Comparison of ENCODE assay signal across 18 cellular contexts in genomic region chr18:23072079-23072478, GRCh38.
DNase-seq lines count a peak whose midpoint lies in the region; ATAC-seq, FAIRE-seq and TF ChIP-seq lines count a peak whose summit lies in the region.
"Had no signal": no experiment of that assay in that cellular context is flagged by ENCODE, and none has a peak within 500 bp of the region (broad histone marks: within the 10 kb centered on the region; RNA-seq: fewer than 3 reads in every experiment).

No MANE protein-coding gene starts in this region.

- peak overlapping the region; percentile 89 for H2AFZ ChIP-seq in OCI-LY7 (ENCODE audit: low read length)
- no peak overlapping the region for H2AFZ ChIP-seq in H1 (ENCODE audit: low read length)
- no peak overlapping the region for H2AFZ ChIP-seq in mammary epithelial cell (ENCODE audit: low read depth, low read length)

- 93% methylated on average over 9 of the region's 9 CpGs; no CpG with 5 or more reads in 1 of the 2 experiments for WGBS in H1 (ENCODE audit: extremely low coverage in 1 of 2, insufficient coverage in 1 of 2, insufficient read length in 1 of 2, insufficient replicate concordance in 2 of 2, low coverage in 1 of 2, low lambda C conversion rate in 2 of 2, missing lambda C conversion rate in 1 of 2), 2 experiments
- 100% methylated on average over 6 of the region's 9 CpGs for WGBS in mammary epithelial cell (ENCODE audit: low coverage, missing lambda C conversion rate)

- no peaks in the 10 kb centered on the region for H3K9me2 ChIP-seq in OCI-LY7 (ENCODE audit: insufficient read depth, low read length)
- H3K9me2 ChIP-seq: SK-N-SH had no signal

- peaks cover 1% of the 10 kb centered on the region for H3K9me3 Mint-ChIP-seq in CD4-positive, alpha-beta T cell
- H3K9me3 Mint-ChIP-seq: neural crest cell had no signal

- no peak overlapping the region for H3K27ac ChIP-seq in BLaER1
- peak overlapping the region; percentile 11 for H3K27ac ChIP-seq in CD4-positive, alpha-beta T cell (ENCODE audit: low read depth, low read length)
- peak overlapping the region; percentile 66 for H3K27ac ChIP-seq in OCI-LY7 (ENCODE audit: low read depth, low read length, poor library complexity, severe bottlenecking)
- H3K27ac ChIP-seq in H1 (ENCODE audit: low read depth, low read length) = no peak overlapping the region
- no peak overlapping the region for H3K27ac ChIP-seq in mammary epithelial cell (ENCODE audit: insufficient read depth, low read depth, low read length)
- H3K27ac ChIP-seq: colonic mucosa, RWPE1, tibial nerve had no signal

- H3K4me3 Mint-ChIP-seq in CD4-positive, alpha-beta T cell = peak overlapping the region; percentile 84
- H3K4me3 Mint-ChIP-seq: neural crest cell; stimulated activated naive CD8-positive, alpha-beta T cell treated with anti-CD3 and anti-CD28 coated beads, Interleukin-15, Interleukin-2, amounts not matched to agents 100 ng/mL and 50 ng/mL, for 24 hours had no signal

- H3K4me1 Mint-ChIP-seq in CD4-positive, alpha-beta T cell (ENCODE audit: low read depth) = peaks cover 76% of the 10 kb centered on the region
- H3K4me1 Mint-ChIP-seq: neural crest cell had no signal

- dilution Hi-C loops in mammary epithelial cell (cut with HindIII; ENCODE audit: low sequenced_read_pairs) = no loop called here

- H4K5ac ChIP-seq in H1 (ENCODE audit: insufficient read length, low read depth, low read length) = no peak overlapping the region

- H3K4me1 ChIP-seq in BLaER1 (peaks cover 47% of the 10 kb centered on the region), OCI-LY7 (ENCODE audit: insufficient read depth, low read length, poor library complexity, severe bottlenecking) (peaks cover 49% of the 10 kb centered on the region), H1 (replicated peaks in 1 of 4; ENCODE audit: control insufficient read depth in 3 of 4, insufficient read depth in 4 of 4, low read length in 3 of 4) (peaks cover 0 to 2% (median 0%) of the 10 kb centered on the region in 4 experiments; a peak in 2 of 7 replicates), mammary epithelial cell (ENCODE audit: insufficient read depth, low read length) (no peaks in the 10 kb centered on the region)
- H3K4me1 ChIP-seq: colonic mucosa had no signal

- no peak overlapping the region for H4K91ac ChIP-seq in H1 (replicated peaks; ENCODE audit: insufficient read length, low read length)

- ATAC-seq in CD4-positive, alpha-beta T cell (ENCODE audit: poor library complexity) = no peak
- no peak for ATAC-seq in GM19324 (IDR thresholded peaks at IDR 0.05; ENCODE audit: low FRiP score, unreplicated experiment)

- POLR2A ChIA-PET in CD4-positive, alpha-beta T cell (lab: Charles Lee) = interaction anchor here (0.7 to 1.7 kb wide), 4 partner anchors 9 to 40 kb away, joined by 3 to 10 read pairs (median 4); no protein-coding TSS in a partner anchor
- POLR2A ChIA-PET in OCI-LY7 (lab: Charles Lee) = interaction anchor here (0.6 to 1.9 kb wide), 4 partner anchors 61 to 1369 kb away, joined by 3 to 6 read pairs (median 4); no protein-coding TSS in a partner anchor
- POLR2A ChIA-PET in H1 (lab: Charles Lee; ENCODE audit: partially characterized antibody) = no interaction called here

- no peak overlapping the region for H2BK5ac ChIP-seq in H1 (ENCODE audit: low read depth, low read length)

- no peaks in the 10 kb centered on the region for H4K20me1 ChIP-seq in BLaER1
- no peaks in the 10 kb centered on the region for H4K20me1 ChIP-seq in OCI-LY7 (ENCODE audit: insufficient read depth, low read length)
- H4K20me1 ChIP-seq in H1 (replicated peaks in 1 of 2; ENCODE audit: control insufficient read depth in 1 of 2, insufficient read depth in 2 of 2, low read length in 2 of 2) = no peaks in the 10 kb centered on the region
- H4K20me1 ChIP-seq in mammary epithelial cell (ENCODE audit: insufficient read depth, low read length) = no peaks in the 10 kb centered on the region

- CTCF ChIA-PET in CD4-positive, alpha-beta T cell (lab: Charles Lee) = no interaction called here
- CTCF ChIA-PET in OCI-LY7 (lab: Charles Lee; ENCODE audit: unreplicated experiment) = no interaction called here
- CTCF ChIA-PET in H1 (lab: Charles Lee; ENCODE audit: partially characterized antibody) = interaction anchor here (2.0 kb wide), 1 partner anchor 18 kb away, joined by 7 read pairs; no protein-coding TSS in a partner anchor
- CTCF ChIA-PET in mammary epithelial cell (lab: Charles Lee; ENCODE audit: low non-redundant PET) = no interaction called here

- H2BK12ac ChIP-seq in H1 (ENCODE audit: low read depth, low read length) = no peak overlapping the region

- in situ Hi-C loops in mammary epithelial cell (cut with MboI; ENCODE audit: low sequenced_read_pairs in 2 of 2) = loop anchor here in 1 of 2 donors (25.0 kb wide), 1 partner anchor 810 kb away; no protein-coding TSS in a partner anchor

- no peak for TF ChIP-seq EP300 in H1 (IDR thresholded peaks at IDR 0.05; ENCODE audit: borderline replicate concordance in 1 of 2, low read depth in 2 of 2, low read length in 2 of 2)

- H2BK15ac ChIP-seq in H1 (ENCODE audit: low read length) = no peak overlapping the region

- H3K9ac ChIP-seq in BLaER1 (no peak overlapping the region), H1 (replicated peaks in 1 of 4; ENCODE audit: extremely low read depth in 1 of 4, low read depth in 3 of 4, low read length in 3 of 4) (no peak overlapping the region), mammary epithelial cell (ENCODE audit: insufficient read depth, low read length) (no peak overlapping the region)
- H3K9ac ChIP-seq: SK-N-SH had no signal

- DNase-seq in CD4-positive, alpha-beta T cell = no peak
- DNase-seq in OCI-LY7 (ENCODE audit: low spot score) (no peak), H1 (ENCODE audit: low read depth in 1 of 2, low spot score in 2 of 2) (no peak), mammary epithelial cell (no peak), DMS53 (lab: John Stamatoyannopoulos, UW) (no peak)
- DNase-seq: NCI-H1105 treated with DMSO at 0.1 percent for 48 hours, NCI-H2081 treated with DMSO at 0.1 percent for 48 hours, SK-N-SH had no signal

- H3K14ac ChIP-seq in H1 (ENCODE audit: insufficient read length) = no peak overlapping the region

- intact Hi-C loops in CD4-positive, alpha-beta T cell (cut with DNase I, micrococcal nuclease) = loop anchor here (5.0 to 10.0 kb wide), 5 partner anchors 40 to 515 kb away; partner anchors contain the start of genes CABLES1 (in 1 of the 2), NPC1 (in 1 of the 2) and RBBP8 (in 1 of the 2)
- intact Hi-C loops in OCI-LY7 (cut with micrococcal nuclease; ENCODE audit: unreplicated experiment) = loop anchor here (5.0 to 10.0 kb wide), 3 partner anchors 60 to 170 kb away; partner anchors contain the start of gene RBBP8
- intact Hi-C loops in mammary epithelial cell (cut with micrococcal nuclease) = no loop called here

- no peaks in the 10 kb centered on the region for H3K36me3 ChIP-seq in BLaER1
- no peaks in the 10 kb centered on the region for H3K36me3 ChIP-seq in OCI-LY7 (ENCODE audit: insufficient read depth, low read length)
- H3K36me3 ChIP-seq in H1 (ENCODE audit: control insufficient read depth in 2 of 4, insufficient read depth in 4 of 4, low read length in 3 of 4) = peaks cover 0 to 2% (median 0%) of the 10 kb centered on the region in 4 experiments; a peak in 2 of 8 replicates
- H3K36me3 ChIP-seq in mammary epithelial cell (ENCODE audit: insufficient read depth, low read length) = no peaks in the 10 kb centered on the region
- H3K36me3 ChIP-seq: colonic mucosa, tibial nerve had no signal

- H3K79me1 ChIP-seq in H1 (ENCODE audit: low read depth, low read length) = no peaks in the 10 kb centered on the region

- H2AK5ac ChIP-seq in H1 (ENCODE audit: low read depth, low read length) = no peak overlapping the region

- H3K36me3 Mint-ChIP-seq in CD4-positive, alpha-beta T cell (ENCODE audit: low read depth) = no peaks in the 10 kb centered on the region

- no peak overlapping the region for H3K18ac ChIP-seq in H1 (ENCODE audit: extremely low read depth, low read length)

- H4K8ac ChIP-seq in H1 (ENCODE audit: extremely low read depth, insufficient read depth, low read length) = peak overlapping the region; percentile 75; the same call in 1 of the 2 replicates

- no peak overlapping the region for H2BK20ac ChIP-seq in H1 (ENCODE audit: low read length)

- no peak for TF ChIP-seq CTCF in CD4-positive, alpha-beta T cell (IDR thresholded peaks at IDR 0.05)
- TF ChIP-seq CTCF in OCI-LY7 (conservative IDR thresholded peaks at IDR 0.05; ENCODE audit: low read length) = no peak
- no peak for TF ChIP-seq CTCF in H1 (IDR thresholded peaks at IDR 0.05; ENCODE audit: control extremely low read depth in 1 of 3, insufficient read depth in 1 of 3, low read depth in 1 of 3, low read length in 3 of 3)
- TF ChIP-seq CTCF in mammary epithelial cell (conservative IDR thresholded peaks at IDR 0.05 in 1 of 2, IDR thresholded peaks at IDR 0.05 in 1 of 2; ENCODE audit: extremely low read depth in 1 of 2, insufficient read depth in 1 of 2, low read depth in 1 of 2, low read length in 2 of 2) = no peak

- peak overlapping the region; percentile 79 for H3K27ac Mint-ChIP-seq in CD4-positive, alpha-beta T cell

- BruUV-seq in OCI-LY7 (replicated peaks; lab: Mats Ljungman, UMichigan) = no TSS peak
- BruUV-seq in mammary epithelial cell (replicated peaks; lab: Mats Ljungman, UMichigan) = no TSS peak

- H3K27me3 Mint-ChIP-seq in CD4-positive, alpha-beta T cell = no peaks in the 10 kb centered on the region
- H3K27me3 Mint-ChIP-seq: stimulated activated naive CD8-positive, alpha-beta T cell treated with anti-CD3 and anti-CD28 coated beads, Interleukin-15, Interleukin-2, amounts not matched to agents 100 ng/mL and 50 ng/mL, for 24 hours had no signal

- H2BK120ac ChIP-seq in H1 (replicated peaks; ENCODE audit: low read depth, low read length) = no peak overlapping the region

- no peaks in the 10 kb centered on the region for H3K9me3 ChIP-seq in BLaER1
- no peaks in the 10 kb centered on the region for H3K9me3 ChIP-seq in CD4-positive, alpha-beta T cell (ENCODE audit: control insufficient read depth, low read length)
- no peaks in the 10 kb centered on the region for H3K9me3 ChIP-seq in OCI-LY7 (ENCODE audit: low read length)
- H3K9me3 ChIP-seq in H1 (ENCODE audit: insufficient read depth in 2 of 2, low read depth in 1 of 2, low read length in 1 of 2) = no peaks in the 10 kb centered on the region
- no peaks in the 10 kb centered on the region for H3K9me3 ChIP-seq in mammary epithelial cell (replicated peaks; ENCODE audit: insufficient read depth, low read length)
- H3K9me3 ChIP-seq: colonic mucosa, SK-N-SH, tibial nerve had no signal

- no peak for TF ChIP-seq POLR2A in H1 (IDR thresholded peaks at IDR 0.05; ENCODE audit: control extremely low read depth in 1 of 2, low read depth in 2 of 2, low read length in 2 of 2)

- H3K27me3 ChIP-seq in BLaER1 = no peaks in the 10 kb centered on the region; the same call in 1 of the 2 replicates
- H3K27me3 ChIP-seq in CD4-positive, alpha-beta T cell (ENCODE audit: control insufficient read depth, insufficient read depth, low read length) = no peaks in the 10 kb centered on the region
- no peaks in the 10 kb centered on the region for H3K27me3 ChIP-seq in H1 (replicated peaks in 1 of 4; ENCODE audit: control insufficient read depth in 3 of 4, extremely low read depth in 1 of 4, insufficient read depth in 3 of 4, low read length in 3 of 4)
- no peaks in the 10 kb centered on the region for H3K27me3 ChIP-seq in mammary epithelial cell (ENCODE audit: insufficient read depth, low read length)
- H3K27me3 ChIP-seq: colonic mucosa, tibial nerve had no signal

- no peak for TF ChIP-seq RAD21 in H1 (IDR thresholded peaks at IDR 0.05 in 1 of 2, conservative IDR thresholded peaks at IDR 0.05 in 1 of 2; ENCODE audit: low read depth in 2 of 2, low read length in 2 of 2)

- no peaks in the 10 kb centered on the region for H3K79me2 ChIP-seq in OCI-LY7 (ENCODE audit: insufficient read depth, low read depth, low read length)
- no peaks in the 10 kb centered on the region for H3K79me2 ChIP-seq in H1 (ENCODE audit: control insufficient read depth in 1 of 2, insufficient read depth in 2 of 2, low read length in 2 of 2)
- H3K79me2 ChIP-seq in mammary epithelial cell (ENCODE audit: insufficient read depth, low read length) = no peaks in the 10 kb centered on the region

- no peak overlapping the region for H3K4ac ChIP-seq in H1 (replicated peaks; ENCODE audit: insufficient read length, low read depth, low read length)

- H3K23me2 ChIP-seq in H1 (ENCODE audit: low read depth, low read length) = no peaks in the 10 kb centered on the region

- no peak overlapping the region for H3K23ac ChIP-seq in H1 (ENCODE audit: insufficient read length)

- no peak for FAIRE-seq in H1 (lab: Jason Lieb, UNC)
- FAIRE-seq: endometrium, G401.6, HTR-8/SVneo had no signal

- H3K4me3 ChIP-seq in BLaER1 = no peak overlapping the region
- no peak overlapping the region for H3K4me3 ChIP-seq in OCI-LY7 (ENCODE audit: low read depth, low read length, poor library complexity, severe bottlenecking)
- no peak overlapping the region for H3K4me3 ChIP-seq in H1 (ENCODE audit: extremely low read depth in 1 of 4, insufficient read depth in 2 of 4, low read depth in 3 of 4, low read length in 4 of 4)
- H3K4me3 ChIP-seq in mammary epithelial cell (replicated peaks in 1 of 3; ENCODE audit: insufficient read depth in 1 of 3, low read depth in 2 of 3, low read length in 3 of 3) = no peak overlapping the region
- H3K4me3 ChIP-seq: colonic mucosa, tibial nerve had no signal

- no peak overlapping the region for H3K56ac ChIP-seq in H1 (replicated peaks; ENCODE audit: insufficient read length, low read depth, low read length)

- peak overlapping the region; percentile 77 for H3K4me2 ChIP-seq in BLaER1
- H3K4me2 ChIP-seq in OCI-LY7 (ENCODE audit: low read length) = peak overlapping the region; percentile 58
- no peak overlapping the region for H3K4me2 ChIP-seq in H1 (ENCODE audit: insufficient read depth in 1 of 2, low read depth in 2 of 2, low read length in 2 of 2)
- H3K4me2 ChIP-seq in mammary epithelial cell (ENCODE audit: insufficient read depth, low read depth, low read length) = no peak overlapping the region
- H3K4me2 ChIP-seq: SK-N-SH had no signal

Comparison
In these comparisons a context has a peak if more than half of its experiments do, and no peak if none do; other contexts are left out.
1. H3K27ac ChIP-seq: peak in CD4-positive, alpha-beta T cell (single experiment) and OCI-LY7 (single experiment); none in BLaER1 (single experiment), H1 (single experiment) and mammary epithelial cell (single experiment).
2. H3K4me2 ChIP-seq: peak in BLaER1 (single experiment) and OCI-LY7 (single experiment); none in H1 (0 of 2) and mammary epithelial cell (single experiment).